Comparison of ENCODE assay signal across 10 cellular contexts in the genomic region with DNA sequence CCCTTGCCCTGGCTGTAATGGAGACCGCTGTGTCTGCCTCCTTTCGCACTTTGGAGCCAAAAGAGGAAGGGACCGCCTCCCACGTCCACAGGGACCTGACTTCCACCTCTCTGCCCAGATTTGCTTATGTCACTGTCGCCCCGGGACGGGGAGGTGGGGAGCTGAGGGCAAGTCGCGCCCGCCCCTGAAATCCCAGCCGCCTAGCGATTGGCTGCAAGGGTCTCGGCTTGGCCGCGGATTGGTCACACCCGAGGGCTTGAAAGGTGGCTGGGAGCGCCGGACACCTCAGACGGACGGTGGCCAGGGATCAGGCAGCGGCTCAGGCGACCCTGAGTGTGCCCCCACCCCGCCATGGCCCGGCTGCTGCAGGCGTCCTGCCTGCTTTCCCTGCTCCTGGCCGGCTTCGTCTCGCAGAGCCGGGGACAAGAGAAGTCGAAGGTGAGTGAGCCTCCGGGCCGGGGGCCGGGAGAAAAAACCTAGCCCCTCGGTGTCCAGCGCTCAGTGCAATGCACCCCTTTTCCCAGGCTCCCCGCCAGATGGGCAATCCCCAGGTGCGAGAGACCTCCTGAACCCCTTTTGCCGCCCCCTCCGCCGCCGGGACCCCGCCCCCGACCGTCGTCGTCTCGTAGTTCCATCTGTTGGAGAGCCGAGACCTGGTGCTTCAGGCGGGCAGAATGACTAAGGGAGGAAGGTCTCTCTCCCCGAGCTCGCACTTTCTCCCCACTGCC. TPM values are rescaled to one million over a fixed set of nuclear protein-coding genes. Genes with fewer than 3 reads are reported as not detected.
DNase-seq lines count a peak whose midpoint lies in the region; ATAC-seq, FAIRE-seq and TF ChIP-seq lines count a peak whose summit lies in the region.
"Had no signal": no experiment of that assay in that cellular context is flagged by ENCODE, and none has a peak within 500 bp of the region (broad histone marks: within the 10 kb centered on the region; RNA-seq: fewer than 3 reads in every experiment).

A gene with protein sequence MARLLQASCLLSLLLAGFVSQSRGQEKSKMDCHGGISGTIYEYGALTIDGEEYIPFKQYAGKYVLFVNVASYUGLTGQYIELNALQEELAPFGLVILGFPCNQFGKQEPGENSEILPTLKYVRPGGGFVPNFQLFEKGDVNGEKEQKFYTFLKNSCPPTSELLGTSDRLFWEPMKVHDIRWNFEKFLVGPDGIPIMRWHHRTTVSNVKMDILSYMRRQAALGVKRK (plus strand): TSS at position 288 of the 728 bp plus-strand sequence. CDS start 64 bp downstream, at position 352.

- H3K9me3 Mint-ChIP-seq in astrocyte (ENCODE audit: unreplicated experiment): peaks cover 7% of the 10 kb centered on the region

- FAIRE-seq in astrocyte (lab: Jason Lieb, UNC) (no peak), pancreas (lab: Jason Lieb, UNC) (no peak)
- FAIRE-seq: colon had no signal

- H3K4me1 ChIP-seq in astrocyte (ENCODE audit: insufficient read depth, low read length): peaks cover 10% of the 10 kb centered on the region
- H3K4me1 ChIP-seq in pancreas: peaks cover 0 to 7% (median 4%) of the 10 kb centered on the region in 3 donors

- TF ChIP-seq CTCF in astrocyte (IDR thresholded peaks at IDR 0.05; ENCODE audit: insufficient read depth, low read depth, low read length) (no peak), pancreas (IDR thresholded peaks at IDR 0.05) (no peak)

- H3K27me3 Mint-ChIP-seq in astrocyte (ENCODE audit: low read depth, unreplicated experiment): no peaks in the 10 kb centered on the region

- H3K9ac ChIP-seq in astrocyte (ENCODE audit: low read length): peak within 1 kb of the TSS; percentile 65

- DNase-seq in NCI-H2227 (lab: John Stamatoyannopoulos, UW; ENCODE audit: unreplicated experiment) (peak; percentile 61), NCI-H2227 treated with DMSO at 0.1 percent for 48 hours (lab: John Stamatoyannopoulos, UW) (no peak), NCI-H748 treated with DMSO at 0.1 percent for 48 hours (lab: John Stamatoyannopoulos, UW) (peak; percentile 31), astrocyte (ENCODE audit: low read depth) (peak; percentile 32), left ventricle myocardium superior (peak; percentile 96), pancreas (peak; percentile 80 to 92 (median 90)), NCI-H2107 treated with DMSO at 0.1 percent for 48 hours (lab: John Stamatoyannopoulos, UW; ENCODE audit: unreplicated experiment) (no peak)
- DNase-seq: DND-41 had no signal

- intact Hi-C loops in left ventricle myocardium superior (cut with micrococcal nuclease) (no loop called here), pancreas (cut with DNase I) (no loop called here)

- H3K4me3 ChIP-seq in astrocyte (ENCODE audit: insufficient read depth, low read depth, low read length) (peak within 1 kb of the TSS; percentile 55), pancreas (peak within 1 kb of the TSS; percentile 45 to 75 (median 56))

- no peaks in the 10 kb centered on the region for H3K27me3 ChIP-seq in astrocyte (ENCODE audit: insufficient read depth, low read length)
- H3K27me3 ChIP-seq in pancreas: no peaks in the 10 kb centered on the region

- H3K27ac ChIP-seq in astrocyte (ENCODE audit: low read depth, low read length) (no peak within 1 kb of the TSS), pancreas (peak within 1 kb of the TSS in 3 of 4 donors; percentile 12 to 25 (median 17))

- no peaks in the 10 kb centered on the region for H3K79me2 ChIP-seq in astrocyte (ENCODE audit: insufficient read depth, low read length)

- H3K9me3 ChIP-seq in astrocyte (ENCODE audit: insufficient read depth, low read depth, low read length) (no peaks in the 10 kb centered on the region), pancreas (no peaks in the 10 kb centered on the region)

- WGBS in pancreas, 2 donors: 1 to 2% methylated on average over 50 to 51 of the region's 51 CpGs

- H3K4me2 ChIP-seq in astrocyte (ENCODE audit: low read length): peak within 1 kb of the TSS; percentile 91

- H3K36me3 Mint-ChIP-seq in astrocyte (ENCODE audit: low read depth, unreplicated experiment): peaks cover 14% of the 10 kb centered on the region

- H3K27ac Mint-ChIP-seq in astrocyte (ENCODE audit: unreplicated experiment): no peak within 1 kb of the TSS

- peak; percentile 52 for ATAC-seq in HG02852 (IDR thresholded peaks at IDR 0.05; ENCODE audit: unreplicated experiment)
- ATAC-seq in left ventricle myocardium superior: peak; percentile 86
- ATAC-seq in pancreas: peak; percentile 93 to 95 (median 94)

- H2AFZ ChIP-seq in astrocyte (ENCODE audit: low read depth, low read length): peak within 1 kb of the TSS; percentile 81

- H3K36me3 ChIP-seq in astrocyte (ENCODE audit: insufficient read depth, low read length): no peaks in the 10 kb centered on the region
- H3K36me3 ChIP-seq in pancreas: no peaks in the 10 kb centered on the region

- H3K4me3 Mint-ChIP-seq in astrocyte (ENCODE audit: unreplicated experiment): peak within 1 kb of the TSS; percentile 81

- H3K4me1 Mint-ChIP-seq in astrocyte (ENCODE audit: low read depth, unreplicated experiment): peaks cover 7% of the 10 kb centered on the region

- no peaks in the 10 kb centered on the region for H4K20me1 ChIP-seq in astrocyte (ENCODE audit: insufficient read depth, low read length)

RNA-seq across cellular contexts. Expression of the gene that starts here (rescaled TPM):
- total RNA-seq in astrocyte (12.2 and 15.6 TPM in 2 replicates), left ventricle myocardium superior (537 TPM), pancreas (100 to 1,000 TPM in 1 of 6 donors, 10 to 100 TPM in 5; 26.3 to 131 (median 46.5) TPM)
- polyA plus RNA-seq in pancreas: 100 to 1,000 TPM; 271 to 298 TPM

Comparison
In these comparisons a context has a peak if more than half of its experiments do, and no peak if none do; other contexts are left out.
1. DNase-seq: peak in NCI-H2227 (single experiment), NCI-H748 treated with DMSO at 0.1 percent for 48 hours (single experiment), astrocyte (single experiment), left ventricle myocardium superior (single experiment) and pancreas (6 of 6); none in NCI-H2227 treated with DMSO at 0.1 percent for 48 hours (single experiment) and NCI-H2107 treated with DMSO at 0.1 percent for 48 hours (single experiment).
2. Peak in every context shown above with its lines, with median percentiles within 50 percentile points of each other: ATAC-seq.